In the genomic region with DNA sequence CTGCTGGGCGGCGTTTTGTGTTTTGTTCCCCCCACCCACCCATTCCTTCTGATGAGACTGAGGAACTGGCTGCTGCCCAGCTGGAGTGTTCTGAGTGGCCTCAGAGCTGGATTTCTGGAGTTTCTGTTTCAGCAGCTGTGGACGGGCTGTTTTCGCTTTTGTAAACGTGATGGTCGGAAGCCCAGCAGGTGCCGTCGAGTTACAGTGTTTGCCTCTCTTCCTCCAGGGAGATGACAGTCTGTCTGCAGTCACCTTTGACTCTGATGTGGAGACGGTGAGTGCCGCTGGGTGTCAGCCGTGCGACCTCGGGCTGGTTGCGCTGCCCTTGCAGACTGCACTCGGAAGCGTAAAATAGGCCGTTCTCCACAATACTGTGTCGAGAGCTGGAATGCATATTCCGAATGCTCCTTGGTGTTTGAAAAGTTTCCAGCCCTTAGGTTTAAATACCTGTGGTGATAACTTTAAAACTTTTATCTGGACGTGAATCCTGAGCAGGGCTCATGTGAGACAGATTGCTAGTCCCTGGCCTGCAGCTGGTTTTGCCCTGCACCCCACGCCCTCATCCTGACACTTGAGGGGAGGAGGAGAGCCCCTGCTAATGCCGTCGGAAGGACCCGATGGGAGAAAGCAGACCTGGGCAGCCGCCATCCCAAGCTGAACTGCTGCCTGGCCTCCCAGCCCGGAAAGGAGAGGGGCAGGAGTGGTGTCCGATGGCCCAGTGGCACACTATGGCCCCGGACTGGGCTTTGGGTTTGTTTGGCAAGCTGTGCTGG, we compare ENCODE assay signal across 1 cellular context.
TF ChIP-seq lines count a peak whose summit lies in the region.

No MANE protein-coding gene starts in this region.

TF ChIP-seq in HepG2, 621 proteins besides CTCF, POLR2A, EP300 and RAD21 (continues in another document):
- TF ChIP-seq ELF4 (CRISPR knock-in tag; IDR thresholded peaks at IDR 0.05; ENCODE audit: borderline replicate concordance) = no peak
- no peak for TF ChIP-seq ATM (IDR thresholded peaks at IDR 0.05; ENCODE audit: borderline replicate concordance)
- no peak for TF ChIP-seq KLF9 (CRISPR knock-in tag; IDR thresholded peaks at IDR 0.05; ENCODE audit: low read depth)
- TF ChIP-seq, protein P1, sequence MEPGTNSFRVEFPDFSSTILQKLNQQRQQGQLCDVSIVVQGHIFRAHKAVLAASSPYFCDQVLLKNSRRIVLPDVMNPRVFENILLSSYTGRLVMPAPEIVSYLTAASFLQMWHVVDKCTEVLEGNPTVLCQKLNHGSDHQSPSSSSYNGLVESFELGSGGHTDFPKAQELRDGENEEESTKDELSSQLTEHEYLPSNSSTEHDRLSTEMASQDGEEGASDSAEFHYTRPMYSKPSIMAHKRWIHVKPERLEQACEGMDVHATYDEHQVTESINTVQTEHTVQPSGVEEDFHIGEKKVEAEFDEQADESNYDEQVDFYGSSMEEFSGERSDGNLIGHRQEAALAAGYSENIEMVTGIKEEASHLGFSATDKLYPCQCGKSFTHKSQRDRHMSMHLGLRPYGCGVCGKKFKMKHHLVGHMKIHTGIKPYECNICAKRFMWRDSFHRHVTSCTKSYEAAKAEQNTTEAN (CRISPR knock-in tag; conservative IDR thresholded peaks at IDR 0.05) = no peak
- TF ChIP-seq, protein P2, sequence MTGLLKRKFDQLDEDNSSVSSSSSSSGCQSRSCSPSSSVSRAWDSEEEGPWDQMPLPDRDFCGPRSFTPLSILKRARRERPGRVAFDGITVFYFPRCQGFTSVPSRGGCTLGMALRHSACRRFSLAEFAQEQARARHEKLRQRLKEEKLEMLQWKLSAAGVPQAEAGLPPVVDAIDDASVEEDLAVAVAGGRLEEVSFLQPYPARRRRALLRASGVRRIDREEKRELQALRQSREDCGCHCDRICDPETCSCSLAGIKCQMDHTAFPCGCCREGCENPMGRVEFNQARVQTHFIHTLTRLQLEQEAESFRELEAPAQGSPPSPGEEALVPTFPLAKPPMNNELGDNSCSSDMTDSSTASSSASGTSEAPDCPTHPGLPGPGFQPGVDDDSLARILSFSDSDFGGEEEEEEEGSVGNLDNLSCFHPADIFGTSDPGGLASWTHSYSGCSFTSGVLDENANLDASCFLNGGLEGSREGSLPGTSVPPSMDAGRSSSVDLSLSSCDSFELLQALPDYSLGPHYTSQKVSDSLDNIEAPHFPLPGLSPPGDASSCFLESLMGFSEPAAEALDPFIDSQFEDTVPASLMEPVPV (CRISPR knock-in tag; IDR thresholded peaks at IDR 0.05) = no peak; the same call in 1 of the 2 replicates
- 0 out of 2 replicates have a peak, but pooled peaks have one; percentile 17 for TF ChIP-seq KAT8 (CRISPR knock-in tag; IDR thresholded peaks at IDR 0.05)
- TF ChIP-seq ASH2L (IDR thresholded peaks at IDR 0.05; ENCODE audit: insufficient read length, low read depth, low read length) = peak; percentile 47
- no peak for TF ChIP-seq PAF1 (CRISPR knock-in tag; IDR thresholded peaks at IDR 0.05)
- TF ChIP-seq ZNF263 (CRISPR knock-in tag; IDR thresholded peaks at IDR 0.05) = 0 out of 2 replicates have a peak, but pooled peaks have one; percentile 11
- TF ChIP-seq, protein P3, sequence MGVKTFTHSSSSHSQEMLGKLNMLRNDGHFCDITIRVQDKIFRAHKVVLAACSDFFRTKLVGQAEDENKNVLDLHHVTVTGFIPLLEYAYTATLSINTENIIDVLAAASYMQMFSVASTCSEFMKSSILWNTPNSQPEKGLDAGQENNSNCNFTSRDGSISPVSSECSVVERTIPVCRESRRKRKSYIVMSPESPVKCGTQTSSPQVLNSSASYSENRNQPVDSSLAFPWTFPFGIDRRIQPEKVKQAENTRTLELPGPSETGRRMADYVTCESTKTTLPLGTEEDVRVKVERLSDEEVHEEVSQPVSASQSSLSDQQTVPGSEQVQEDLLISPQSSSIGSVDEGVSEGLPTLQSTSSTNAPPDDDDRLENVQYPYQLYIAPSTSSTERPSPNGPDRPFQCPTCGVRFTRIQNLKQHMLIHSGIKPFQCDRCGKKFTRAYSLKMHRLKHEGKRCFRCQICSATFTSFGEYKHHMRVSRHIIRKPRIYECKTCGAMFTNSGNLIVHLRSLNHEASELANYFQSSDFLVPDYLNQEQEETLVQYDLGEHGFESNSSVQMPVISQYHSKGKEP (CRISPR knock-in tag; IDR thresholded peaks at IDR 0.05) = no peak
- no peak for TF ChIP-seq KAT7 (CRISPR knock-in tag; IDR thresholded peaks at IDR 0.05; ENCODE audit: borderline replicate concordance)
- no peak for TF ChIP-seq POLR2G (IDR thresholded peaks at IDR 0.05; ENCODE audit: low read depth, low read length)
- TF ChIP-seq HNF4A (CRISPR knock-in tag; IDR thresholded peaks at IDR 0.05) = 0 out of 2 replicates have a peak, but pooled peaks have one; percentile 5
- TF ChIP-seq NR2F1 (CRISPR knock-in tag; IDR thresholded peaks at IDR 0.05) = 0 out of 4 replicates have a peak, but pooled peaks of 1 of the 2 experiments have one; percentile 49
- no peak for TF ChIP-seq AKAP8 (CRISPR knock-in tag; IDR thresholded peaks at IDR 0.05)
- TF ChIP-seq HNRNPLL (IDR thresholded peaks at IDR 0.05; ENCODE audit: low read depth, low read length, poor library complexity, severe bottlenecking) = peak; percentile 36
- no peak for TF ChIP-seq ZKSCAN8 (CRISPR knock-in tag; IDR thresholded peaks at IDR 0.05; ENCODE audit: borderline replicate concordance)
- TF ChIP-seq MBNL3 (CRISPR knock-in tag; conservative IDR thresholded peaks at IDR 0.05) = no peak
- TF ChIP-seq CEBPG (CRISPR knock-in tag; IDR thresholded peaks at IDR 0.05) = no peak
- peak; percentile 58 for TF ChIP-seq PPARG (CRISPR knock-in tag; conservative IDR thresholded peaks at IDR 0.05)
- TF ChIP-seq, protein P4, sequence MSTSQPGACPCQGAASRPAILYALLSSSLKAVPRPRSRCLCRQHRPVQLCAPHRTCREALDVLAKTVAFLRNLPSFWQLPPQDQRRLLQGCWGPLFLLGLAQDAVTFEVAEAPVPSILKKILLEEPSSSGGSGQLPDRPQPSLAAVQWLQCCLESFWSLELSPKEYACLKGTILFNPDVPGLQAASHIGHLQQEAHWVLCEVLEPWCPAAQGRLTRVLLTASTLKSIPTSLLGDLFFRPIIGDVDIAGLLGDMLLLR (CRISPR knock-in tag; IDR thresholded peaks at IDR 0.05) = no peak
- TF ChIP-seq ZNF160 (CRISPR knock-in tag; IDR thresholded peaks at IDR 0.05) = no peak
- peak; percentile 64 for TF ChIP-seq XRCC5 (optimal IDR thresholded peaks at IDR 0.05; ENCODE audit: low read length)
- TF ChIP-seq LCORL (IDR thresholded peaks at IDR 0.05) = no peak
- TF ChIP-seq LCORL (CRISPR knock-in tag; IDR thresholded peaks at IDR 0.05) = no peak
- TF ChIP-seq STAT5B (CRISPR knock-in tag; IDR thresholded peaks at IDR 0.05) = no peak
- TF ChIP-seq, protein P5, sequence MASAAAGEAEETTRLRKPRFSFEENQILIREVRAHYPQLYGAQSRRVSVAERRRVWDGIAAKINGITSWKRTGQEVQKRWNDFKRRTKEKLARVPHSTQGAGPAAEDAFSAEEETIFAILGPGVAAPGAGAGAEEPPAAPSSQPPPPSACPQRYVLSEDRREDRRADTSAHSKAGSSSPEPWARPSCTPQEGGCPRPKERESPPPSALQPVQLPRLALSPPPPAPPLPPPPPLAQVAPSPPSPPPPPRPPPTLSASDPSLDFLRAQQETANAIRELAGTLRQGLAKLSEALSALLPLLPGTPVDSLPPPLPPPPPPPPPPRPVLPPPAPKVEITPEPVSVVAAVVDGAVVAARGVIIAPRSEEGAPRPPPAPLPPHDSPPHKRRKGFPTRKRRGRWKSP (CRISPR knock-in tag; IDR thresholded peaks at IDR 0.05) = peak; percentile 79; the same call in 1 of the 2 replicates
- TF ChIP-seq, protein P6, sequence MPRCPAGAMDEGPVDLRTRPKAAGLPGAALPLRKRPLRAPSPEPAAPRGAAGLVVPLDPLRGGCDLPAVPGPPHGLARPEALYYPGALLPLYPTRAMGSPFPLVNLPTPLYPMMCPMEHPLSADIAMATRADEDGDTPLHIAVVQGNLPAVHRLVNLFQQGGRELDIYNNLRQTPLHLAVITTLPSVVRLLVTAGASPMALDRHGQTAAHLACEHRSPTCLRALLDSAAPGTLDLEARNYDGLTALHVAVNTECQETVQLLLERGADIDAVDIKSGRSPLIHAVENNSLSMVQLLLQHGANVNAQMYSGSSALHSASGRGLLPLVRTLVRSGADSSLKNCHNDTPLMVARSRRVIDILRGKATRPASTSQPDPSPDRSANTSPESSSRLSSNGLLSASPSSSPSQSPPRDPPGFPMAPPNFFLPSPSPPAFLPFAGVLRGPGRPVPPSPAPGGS (CRISPR knock-in tag; IDR thresholded peaks at IDR 0.05) = 0 out of 2 replicates have a peak, but pooled peaks have one; percentile 47
- no peak for TF ChIP-seq ZNF34 (CRISPR knock-in tag; IDR thresholded peaks at IDR 0.05; ENCODE audit: borderline replicate concordance)
- no peak for TF ChIP-seq RFX1 (IDR thresholded peaks at IDR 0.05)
- no peak for TF ChIP-seq TCF12 (IDR thresholded peaks at IDR 0.05)
- TF ChIP-seq TCF12 (CRISPR knock-in tag; IDR thresholded peaks at IDR 0.05) = no peak
- TF ChIP-seq NR2F6 (IDR thresholded peaks at IDR 0.05) = no peak
- TF ChIP-seq NR2F6 (CRISPR knock-in tag; IDR thresholded peaks at IDR 0.05) = peak; percentile 78
- peak; percentile 49 for TF ChIP-seq IKZF4 (CRISPR knock-in tag; IDR thresholded peaks at IDR 0.05; ENCODE audit: borderline replicate concordance, low read depth, not compliant biosample characterization)
- TF ChIP-seq, protein P7, sequence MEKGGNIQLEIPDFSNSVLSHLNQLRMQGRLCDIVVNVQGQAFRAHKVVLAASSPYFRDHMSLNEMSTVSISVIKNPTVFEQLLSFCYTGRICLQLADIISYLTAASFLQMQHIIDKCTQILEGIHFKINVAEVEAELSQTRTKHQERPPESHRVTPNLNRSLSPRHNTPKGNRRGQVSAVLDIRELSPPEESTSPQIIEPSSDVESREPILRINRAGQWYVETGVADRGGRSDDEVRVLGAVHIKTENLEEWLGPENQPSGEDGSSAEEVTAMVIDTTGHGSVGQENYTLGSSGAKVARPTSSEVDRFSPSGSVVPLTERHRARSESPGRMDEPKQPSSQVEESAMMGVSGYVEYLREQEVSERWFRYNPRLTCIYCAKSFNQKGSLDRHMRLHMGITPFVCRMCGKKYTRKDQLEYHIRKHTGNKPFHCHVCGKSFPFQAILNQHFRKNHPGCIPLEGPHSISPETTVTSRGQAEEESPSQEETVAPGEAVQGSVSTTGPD (CRISPR knock-in tag; IDR thresholded peaks at IDR 0.05) = no peak
- TF ChIP-seq CENPT (CRISPR knock-in tag; IDR thresholded peaks at IDR 0.05; ENCODE audit: low read depth) = no peak
- TF ChIP-seq RXRB (CRISPR knock-in tag; IDR thresholded peaks at IDR 0.05; ENCODE audit: borderline replicate concordance) = peak; percentile 33; the same call in 1 of the 2 replicates
- peak; percentile 88 for TF ChIP-seq ZNF501 (CRISPR knock-in tag; IDR thresholded peaks at IDR 0.05)
- TF ChIP-seq, protein P8, sequence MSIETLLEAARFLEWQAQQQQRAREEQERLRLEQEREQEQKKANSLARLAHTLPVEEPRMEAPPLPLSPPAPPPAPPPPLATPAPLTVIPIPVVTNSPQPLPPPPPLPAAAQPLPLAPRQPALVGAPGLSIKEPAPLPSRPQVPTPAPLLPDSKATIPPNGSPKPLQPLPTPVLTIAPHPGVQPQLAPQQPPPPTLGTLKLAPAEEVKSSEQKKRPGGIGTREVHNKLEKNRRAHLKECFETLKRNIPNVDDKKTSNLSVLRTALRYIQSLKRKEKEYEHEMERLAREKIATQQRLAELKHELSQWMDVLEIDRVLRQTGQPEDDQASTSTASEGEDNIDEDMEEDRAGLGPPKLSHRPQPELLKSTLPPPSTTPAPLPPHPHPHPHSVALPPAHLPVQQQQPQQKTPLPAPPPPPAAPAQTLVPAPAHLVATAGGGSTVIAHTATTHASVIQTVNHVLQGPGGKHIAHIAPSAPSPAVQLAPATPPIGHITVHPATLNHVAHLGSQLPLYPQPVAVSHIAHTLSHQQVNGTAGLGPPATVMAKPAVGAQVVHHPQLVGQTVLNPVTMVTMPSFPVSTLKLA (IDR thresholded peaks at IDR 0.05) = no peak
- no peak for TF ChIP-seq NFIC (IDR thresholded peaks at IDR 0.05; ENCODE audit: low read length)
- TF ChIP-seq HIVEP1 (CRISPR knock-in tag; IDR thresholded peaks at IDR 0.05) = no peak
- no peak for TF ChIP-seq ZNF879 (CRISPR knock-in tag; IDR thresholded peaks at IDR 0.05)
- TF ChIP-seq ZNF598 (CRISPR knock-in tag; IDR thresholded peaks at IDR 0.05; ENCODE audit: borderline replicate concordance) = peak; percentile 58; the same call in 1 of the 2 replicates
- no peak for TF ChIP-seq ELF1 (CRISPR knock-in tag; IDR thresholded peaks at IDR 0.05)
- no peak for TF ChIP-seq PHF5A (CRISPR knock-in tag; IDR thresholded peaks at IDR 0.05; ENCODE audit: low read depth, unreplicated experiment)
- TF ChIP-seq CC2D1A (CRISPR knock-in tag; IDR thresholded peaks at IDR 0.05) = 0 out of 2 replicates have a peak, but pooled peaks have one; percentile 63
- no peak for TF ChIP-seq ZSCAN21 (CRISPR knock-in tag; IDR thresholded peaks at IDR 0.05; ENCODE audit: borderline replicate concordance)
- TF ChIP-seq, protein P9, sequence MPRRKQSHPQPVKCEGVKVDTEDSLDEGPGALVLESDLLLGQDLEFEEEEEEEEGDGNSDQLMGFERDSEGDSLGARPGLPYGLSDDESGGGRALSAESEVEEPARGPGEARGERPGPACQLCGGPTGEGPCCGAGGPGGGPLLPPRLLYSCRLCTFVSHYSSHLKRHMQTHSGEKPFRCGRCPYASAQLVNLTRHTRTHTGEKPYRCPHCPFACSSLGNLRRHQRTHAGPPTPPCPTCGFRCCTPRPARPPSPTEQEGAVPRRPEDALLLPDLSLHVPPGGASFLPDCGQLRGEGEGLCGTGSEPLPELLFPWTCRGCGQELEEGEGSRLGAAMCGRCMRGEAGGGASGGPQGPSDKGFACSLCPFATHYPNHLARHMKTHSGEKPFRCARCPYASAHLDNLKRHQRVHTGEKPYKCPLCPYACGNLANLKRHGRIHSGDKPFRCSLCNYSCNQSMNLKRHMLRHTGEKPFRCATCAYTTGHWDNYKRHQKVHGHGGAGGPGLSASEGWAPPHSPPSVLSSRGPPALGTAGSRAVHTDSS (CRISPR knock-in tag; conservative IDR thresholded peaks at IDR 0.05) = no peak
- TF ChIP-seq, protein P10, sequence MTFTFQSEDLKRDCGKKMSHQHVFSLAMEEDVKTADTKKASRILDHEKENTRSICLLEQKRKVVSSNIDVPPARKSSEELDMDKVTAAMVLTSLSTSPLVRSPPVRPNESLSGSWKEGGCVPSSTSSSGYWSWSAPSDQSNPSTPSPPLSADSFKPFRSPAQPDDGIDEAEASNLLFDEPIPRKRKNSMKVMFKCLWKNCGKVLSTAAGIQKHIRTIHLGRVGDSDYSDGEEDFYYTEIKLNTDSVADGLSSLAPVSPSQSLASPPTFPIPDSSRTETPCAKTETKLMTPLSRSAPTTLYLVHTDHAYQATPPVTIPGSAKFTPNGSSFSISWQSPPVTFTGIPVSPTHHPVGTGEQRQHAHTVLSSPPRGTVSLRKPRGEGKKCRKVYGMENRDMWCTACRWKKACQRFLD (CRISPR knock-in tag; IDR thresholded peaks at IDR 0.05; ENCODE audit: borderline replicate concordance) = 0 out of 2 replicates have a peak, but pooled peaks have one; percentile 34
- TF ChIP-seq DMAP1 (CRISPR knock-in tag; IDR thresholded peaks at IDR 0.05) = no peak
- TF ChIP-seq SRSF4 (IDR thresholded peaks at IDR 0.05; ENCODE audit: low read depth, low read length, poor library complexity, severe bottlenecking) = no peak
- TF ChIP-seq, protein P11, sequence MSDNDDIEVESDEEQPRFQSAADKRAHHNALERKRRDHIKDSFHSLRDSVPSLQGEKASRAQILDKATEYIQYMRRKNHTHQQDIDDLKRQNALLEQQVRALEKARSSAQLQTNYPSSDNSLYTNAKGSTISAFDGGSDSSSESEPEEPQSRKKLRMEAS (IDR thresholded peaks at IDR 0.05) = no peak
- no peak for TF ChIP-seq TP53 (CRISPR knock-in tag; conservative IDR thresholded peaks at IDR 0.05)
